ENCODE assay signal across 26 cellular contexts in the genomic region with DNA sequence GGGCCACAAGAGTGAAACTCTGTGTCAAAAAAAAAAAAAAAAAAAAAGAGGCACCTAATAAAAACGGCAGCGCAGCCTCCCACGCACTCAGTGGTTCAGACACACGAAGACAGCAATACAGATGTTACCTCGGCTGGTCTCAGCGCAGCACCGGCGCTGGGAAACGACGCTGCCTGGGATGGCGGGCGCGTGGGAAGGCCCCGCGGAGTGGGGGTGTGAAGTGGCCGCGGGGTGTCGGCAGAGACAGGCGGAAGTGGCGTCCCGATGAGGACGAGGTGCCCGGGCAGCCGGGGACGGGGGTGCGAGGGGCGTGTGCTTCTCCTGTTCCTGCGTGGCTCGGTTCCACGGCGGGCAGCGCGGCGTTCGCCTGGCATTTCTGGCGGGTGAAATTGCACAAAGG.
"Had no signal": no experiment of that assay in that cellular context is flagged by ENCODE, and none has a peak within 500 bp of the region (broad histone marks: within the 10 kb centered on the region; RNA-seq: fewer than 3 reads in every experiment).

No MANE protein-coding gene starts in this region.

- ATAC-seq: activated CD8-positive, alpha-beta memory T cell treated with anti-CD3 and anti-CD28 coated beads, Interleukin-2, amount 10 ng/mL, durations not matched to agents 7 days and 5 days; Panc1 had no signal

- H3K36me3 ChIP-seq: MG63, SJSA1 had no signal

- DNase-seq: activated B cell treated with CpG ODN at 0.5 μM for 24 hours; activated CD4-positive, alpha-beta T cell treated with anti-CD3 and anti-CD28 coated beads for 1 hour; activated CD4-positive, alpha-beta T cell treated with anti-CD3 and anti-CD28 coated beads, Interleukin-2, amount 10 ng/mL, durations not matched to agents 24 days and 14 days; activated CD4-positive, alpha-beta T cell treated with anti-CD3 and anti-CD28 coated beads, Interleukin-2, amount 50 U/mL, for 48 hours; activated CD8-positive, alpha-beta memory T cell treated with anti-CD3 and anti-CD28 coated beads, Interleukin-2, amount 10 ng/mL, durations not matched to agents 7 days and 5 days; activated effector memory CD4-positive, alpha-beta T cell treated with Interleukin-2 at 50 U/mL for 16 hours; activated naive CD4-positive, alpha-beta T cell; activated T-cell treated with anti-CD3 and anti-CD28 coated beads, Interleukin-2, amount 50 U/mL, for 24 hours; aorta; central memory CD4-positive, alpha-beta T cell; MG63; MV-4-11; NCI-H1105; NCI-H1436; NCI-H1694 treated with DMSO at 0.1 percent for 48 hours; NCI-H2029 treated with DMSO at 0.1 percent for 48 hours; NCI-H2171; NCI-H226; NK-92 treated with Interleukin-12 subunit alpha and Interleukin-12 subunit beta, amount 100 ng/mL, for 24 hours; OCI-M1; RPMI8226; SHP77; T-helper 2 cell; T1000 had no signal

- H3K27me3 ChIP-seq: MG63, SJSA1 had no signal

- H3K4me1 ChIP-seq: SJSA1 had no signal

- H3K27ac ChIP-seq: SJSA1 had no signal

- H3K9me3 ChIP-seq: MG63, SJSA1 had no signal

- H3K4me3 ChIP-seq: MG63, SJSA1 had no signal
